Comparison of ENCODE assay signal across 12 cellular contexts in the genomic region with DNA sequence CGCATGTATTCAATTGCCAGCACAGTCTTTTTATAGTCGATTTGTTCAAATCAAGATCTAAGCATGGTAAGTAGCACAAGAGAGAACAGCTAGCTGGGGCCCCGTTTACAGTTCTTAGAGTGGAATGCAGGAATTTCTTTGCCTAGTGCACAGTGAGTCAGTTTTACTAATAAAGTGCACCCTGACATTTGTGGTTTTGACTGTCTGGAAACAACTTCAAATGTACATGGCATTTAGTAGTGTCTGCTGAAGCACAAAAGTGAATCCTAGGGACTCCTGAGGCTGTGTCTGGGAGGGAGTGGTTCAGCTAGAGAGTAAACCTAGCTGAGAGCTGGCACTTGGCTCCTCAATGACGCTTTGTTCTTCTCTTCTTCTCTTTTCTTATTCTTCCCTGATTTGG.
DNase-seq lines count a peak whose midpoint lies in the region; ATAC-seq and TF ChIP-seq lines count a peak whose summit lies in the region.
"Had no signal": no experiment of that assay in that cellular context is flagged by ENCODE, and none has a peak within 500 bp of the region (broad histone marks: within the 10 kb centered on the region; RNA-seq: fewer than 3 reads in every experiment).

No MANE protein-coding gene starts in this region.

- no peak overlapping the region for H3K4me3 Mint-ChIP-seq in brain
- no peak overlapping the region for H3K4me3 Mint-ChIP-seq in endothelial cell (ENCODE audit: unreplicated experiment)

- H3K27ac Mint-ChIP-seq in brain (peak overlapping the region; percentile 42 to 85 (median 63)), endothelial cell (ENCODE audit: unreplicated experiment) (no peak overlapping the region)

- TF ChIP-seq CTCF in brain (conservative IDR thresholded peaks at IDR 0.05) (no peak), kidney epithelial cell (IDR thresholded peaks at IDR 0.05; ENCODE audit: insufficient read depth, low read length, poor library complexity, severe bottlenecking) (no peak), endothelial cell (IDR thresholded peaks at IDR 0.05; ENCODE audit: unreplicated experiment) (no peak)

- H3K4me3 ChIP-seq in kidney epithelial cell (ENCODE audit: low read depth, low read length) = no peak overlapping the region
- H3K4me3 ChIP-seq: K562, upper lobe of right lung had no signal

- H3K36me3 ChIP-seq in kidney epithelial cell (ENCODE audit: control insufficient read depth, insufficient read depth, low read length) = no peaks in the 10 kb centered on the region
- H3K36me3 ChIP-seq: upper lobe of right lung had no signal

- no peaks in the 10 kb centered on the region for H3K27me3 ChIP-seq in kidney epithelial cell (ENCODE audit: control insufficient read depth, insufficient read depth, low read length)
- H3K27me3 ChIP-seq: upper lobe of right lung had no signal

- peak; percentile 74 for DNase-seq in AG08396 (ENCODE audit: low spot score)
- peak; percentile 83 for DNase-seq in HS-5 (ENCODE audit: low read depth)
- DNase-seq in kidney epithelial cell (ENCODE audit: low read depth) = peak; percentile 93
- DNase-seq in endothelial cell (ENCODE audit: low spot score) = no peak
- no peak for DNase-seq in NCI-H146 treated with DMSO at 0.1 percent for 48 hours (lab: John Stamatoyannopoulos, UW; ENCODE audit: unreplicated experiment)
- DNase-seq: DMS53, NCI-H524 treated with DMSO at 0.1 percent for 48 hours, upper lobe of right lung had no signal

- H3K36me3 Mint-ChIP-seq in brain = no peaks in the 10 kb centered on the region
- no peaks in the 10 kb centered on the region for H3K36me3 Mint-ChIP-seq in endothelial cell (ENCODE audit: low read depth, unreplicated experiment)

- H3K9me3 Mint-ChIP-seq in brain (peaks cover 0 to 2% (median 0%) of the 10 kb centered on the region in 5 experiments), endothelial cell (ENCODE audit: unreplicated experiment) (no peaks in the 10 kb centered on the region)

- ATAC-seq in HG03520 (IDR thresholded peaks at IDR 0.05; ENCODE audit: unreplicated experiment) (no peak), GM19455 (IDR thresholded peaks at IDR 0.05; ENCODE audit: unreplicated experiment) (no peak)
- ATAC-seq: K562, upper lobe of right lung had no signal

- H3K4me1 Mint-ChIP-seq in brain = peaks cover 63% of the 10 kb centered on the region
- H3K4me1 Mint-ChIP-seq in endothelial cell (ENCODE audit: unreplicated experiment) = no peaks in the 10 kb centered on the region

- H3K27me3 Mint-ChIP-seq in brain = peaks cover 2% of the 10 kb centered on the region
- peaks cover 1% of the 10 kb centered on the region for H3K27me3 Mint-ChIP-seq in endothelial cell (ENCODE audit: unreplicated experiment)

Comparison
In these comparisons a context has a peak if more than half of its experiments do, and no peak if none do; other contexts are left out.
1. DNase-seq: peak in AG08396 (single experiment), HS-5 (single experiment) and kidney epithelial cell (single experiment); none in endothelial cell (single experiment) and NCI-H146 treated with DMSO at 0.1 percent for 48 hours (single experiment).